ENCODE assay signal across 17 cellular contexts in the genomic region with DNA sequence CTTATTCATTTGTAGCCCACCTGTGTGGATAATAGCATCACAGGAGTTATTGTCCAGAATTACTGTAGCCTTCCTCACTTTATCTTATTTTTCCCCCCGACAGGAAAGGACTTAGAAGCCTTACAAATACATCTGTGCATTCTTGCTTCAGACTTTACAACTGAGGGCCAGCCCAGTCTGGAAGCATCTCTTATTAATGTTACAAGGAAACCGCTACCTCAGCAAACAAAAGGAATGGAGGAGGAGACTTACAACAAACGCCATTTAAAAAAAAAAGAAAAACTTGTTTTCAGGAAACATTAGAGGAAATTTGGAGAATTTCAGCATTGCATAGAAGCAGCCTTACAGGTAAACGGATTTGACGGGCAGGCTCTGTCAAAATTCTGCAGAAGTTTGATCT.
"Had no signal": no experiment of that assay in that cellular context is flagged by ENCODE, and none has a peak within 500 bp of the region (broad histone marks: within the 10 kb centered on the region; RNA-seq: fewer than 3 reads in every experiment).

No MANE protein-coding gene starts in this region.

- H3K4me3 ChIP-seq: gastrocnemius medialis, heart right ventricle, left ventricle myocardium inferior, right atrium auricular region, smooth muscle cell had no signal

- H3K27ac ChIP-seq: epithelial cell of prostate, left ventricle myocardium inferior, right atrium auricular region had no signal

- H3K4me1 ChIP-seq: right atrium auricular region had no signal

- ATAC-seq: activated T-cell treated with anti-CD3 and anti-CD28 coated beads, Interleukin-2, amount 50 U/mL, for 72 hours; gastrocnemius medialis; SK-N-SH treated with all-trans-retinoic acid at 6 μM for 48 hours had no signal

- H3K27ac Mint-ChIP-seq: activated T-cell treated with anti-CD3 and anti-CD28 coated beads, Interleukin-2, amount 50 U/mL, for 72 hours; T-helper 1 cell treated with Interleukin-12 subunit alpha and Interleukin-12 subunit beta and Interleukin-4 antibody, amounts not matched to agents 30 μg/mL and 1 μg/mL, for 36 hours had no signal

- DNase-seq: activated CD4-positive, alpha-beta T cell treated with anti-CD3 and anti-CD28 coated beads, Interleukin-2, amount 50 U/mL, for 1 hour; activated CD4-positive, CD25-positive, alpha-beta regulatory T cell; activated naive CD4-positive, alpha-beta T cell; activated T-cell treated with anti-CD3 and anti-CD28 coated beads, Interleukin-2, amount 50 U/mL, for 72 hours; effector CD4-positive, alpha-beta T cell; gastrocnemius medialis; heart right ventricle; left ventricle myocardium inferior; mesenchymal stem cell; nucleus accumbens; stimulated activated naive CD4-positive, alpha-beta T cell; substantia nigra had no signal

- H3K4me3 Mint-ChIP-seq: activated T-cell treated with anti-CD3 and anti-CD28 coated beads, Interleukin-2, amount 50 U/mL, for 72 hours; T-helper 1 cell treated with Interleukin-12 subunit alpha and Interleukin-12 subunit beta and Interleukin-4 antibody, amounts not matched to agents 30 μg/mL and 1 μg/mL, for 36 hours had no signal

- H3K4me2 ChIP-seq: smooth muscle cell had no signal

- H3K9me3 Mint-ChIP-seq: activated T-cell treated with anti-CD3 and anti-CD28 coated beads, Interleukin-2, amount 50 U/mL, for 72 hours; T-helper 1 cell treated with Interleukin-12 subunit alpha and Interleukin-12 subunit beta and Interleukin-4 antibody, amounts not matched to agents 30 μg/mL and 1 μg/mL, for 36 hours had no signal

- H3K27me3 ChIP-seq: gastrocnemius medialis, heart right ventricle, right atrium auricular region had no signal

- H3K9me3 ChIP-seq: gastrocnemius medialis, heart right ventricle, left ventricle myocardium inferior, right atrium auricular region had no signal
